ENCODE assay signal across 11 cellular contexts in genomic region chr4:128528793-128529553, GRCh38.
DNase-seq lines count a peak whose midpoint lies in the region; ATAC-seq and TF ChIP-seq lines count a peak whose summit lies in the region.
"Had no signal": no experiment of that assay in that cellular context is flagged by ENCODE, and none has a peak within 500 bp of the region (broad histone marks: within the 10 kb centered on the region; RNA-seq: fewer than 3 reads in every experiment).

No MANE protein-coding gene starts in this region.

- peaks cover 30% of the 10 kb centered on the region for H3F3A ChIP-seq in PC-9 (ENCODE audit: insufficient read depth, low read depth)

- H3K36me3 ChIP-seq in PC-9 (ENCODE audit: low read depth) = no peaks in the 10 kb centered on the region
- no peaks in the 10 kb centered on the region for H3K36me3 ChIP-seq in fibroblast of lung (ENCODE audit: control insufficient read depth, insufficient read depth, low read length)

- intact Hi-C loops in PC-9 (cut with micrococcal nuclease; ENCODE audit: unreplicated experiment) = loop anchor here (1.0 to 5.0 kb wide), 7 partner anchors 44 to 897 kb away; partner anchors contain the start of genes INTU, JADE1 and PGRMC2

- POLR2A ChIA-PET in PC-9 (lab: Charles Lee; ENCODE audit: unreplicated experiment) = interaction anchor here (0.5 to 0.9 kb wide), 8 partner anchors 11 to 712 kb away, joined by 3 to 5 read pairs (median 4); no protein-coding TSS in a partner anchor

- peak; percentile 92 for DNase-seq in AG09319 (ENCODE audit: extremely low read depth, low read depth)
- peak; percentile 65 to 97 for DNase-seq in PC-9
- DNase-seq in fibroblast of lung (ENCODE audit: low read depth in 2 of 2) = peak; percentile 92 to 100
- DNase-seq in nephron progenitor cell = no peak
- DNase-seq in GM13976 (ENCODE audit: low spot score) = no peak
- no peak for DNase-seq in OCI-M2 (lab: John Stamatoyannopoulos, UW; ENCODE audit: unreplicated experiment)
- no peak for DNase-seq in ureter (ENCODE audit: low spot score)
- DNase-seq: activated naive CD4-positive, alpha-beta T cell treated with anti-CD3 and anti-CD28 coated beads, Interleukin-2, amount 50 U/mL, for 16 hours; DMS153; posterior cingulate gyrus had no signal

- no peak overlapping the region for H3K9ac ChIP-seq in fibroblast of lung (ENCODE audit: insufficient read depth, low read length)

- peaks cover 2% of the 10 kb centered on the region for H3K27me3 Mint-ChIP-seq in nephron progenitor cell (ENCODE audit: low read depth, poor library complexity)

- no peak for ATAC-seq in GM21786 (IDR thresholded peaks at IDR 0.05; ENCODE audit: unreplicated experiment)

- H3K4me3 Mint-ChIP-seq in nephron progenitor cell = no peak overlapping the region

- H3K4me1 ChIP-seq in PC-9 (replicated peaks; ENCODE audit: insufficient read depth) = peaks cover 60% of the 10 kb centered on the region
- H3K4me1 ChIP-seq in fibroblast of lung (ENCODE audit: control insufficient read depth, extremely low read depth, insufficient read depth, low read length) = peaks cover 30% of the 10 kb centered on the region

- in situ Hi-C loops in GM13976 (cut with MboI; ENCODE audit: low sequenced_read_pairs, unreplicated experiment) = no loop called here

- no peak overlapping the region for H2AFZ ChIP-seq in PC-9
- H2AFZ ChIP-seq in fibroblast of lung (ENCODE audit: low read length) = no peak overlapping the region

- H4K20me1 ChIP-seq in PC-9 (ENCODE audit: insufficient read depth) (no peaks in the 10 kb centered on the region), fibroblast of lung (ENCODE audit: control insufficient read depth, extremely low read depth, insufficient read depth, low read length) (no peaks in the 10 kb centered on the region)

- peak overlapping the region; percentile 60 for H3K4me2 ChIP-seq in PC-9
- H3K4me2 ChIP-seq in fibroblast of lung (ENCODE audit: extremely low read depth, insufficient read depth, low read length) = peak overlapping the region; percentile 75

- TSS peak; percentile 39 for BruUV-seq in PC-9 (replicated peaks; lab: Mats Ljungman, UMichigan)

- H3K79me2 ChIP-seq in PC-9 (ENCODE audit: low read depth) (no peaks in the 10 kb centered on the region), fibroblast of lung (ENCODE audit: control insufficient read depth, insufficient read depth, low read length) (no peaks in the 10 kb centered on the region)

- H3K27ac ChIP-seq in PC-9 (peak overlapping the region; percentile 80), fibroblast of lung (ENCODE audit: insufficient read depth, low read length) (peak overlapping the region; percentile 83)

- no peak for TF ChIP-seq CTCF in AG09319 (IDR thresholded peaks at IDR 0.05; ENCODE audit: low read depth, low read length)
- no peak for TF ChIP-seq CTCF in PC-9 (conservative IDR thresholded peaks at IDR 0.05)
- no peak for TF ChIP-seq CTCF in fibroblast of lung (conservative IDR thresholded peaks at IDR 0.05 in 1 of 2, IDR thresholded peaks at IDR 0.05 in 1 of 2; ENCODE audit: low read depth in 1 of 2, low read length in 2 of 2)
- no peak for TF ChIP-seq CTCF in nephron progenitor cell (IDR thresholded peaks at IDR 0.05)
- TF ChIP-seq CTCF in GM13976 (IDR thresholded peaks at IDR 0.05; ENCODE audit: borderline replicate concordance, control extremely low read depth, extremely low read depth, insufficient read depth, missing control alignments) = no peak

- peaks cover 16% of the 10 kb centered on the region for H3K4me1 Mint-ChIP-seq in nephron progenitor cell

- H3K27ac Mint-ChIP-seq in nephron progenitor cell = peak overlapping the region; percentile 83

- H3K9me2 ChIP-seq in PC-9 (ENCODE audit: insufficient read depth) = no peaks in the 10 kb centered on the region

- no peak overlapping the region for H3K4me3 ChIP-seq in PC-9
- H3K4me3 ChIP-seq in fibroblast of lung (replicated peaks in 1 of 4; ENCODE audit: control extremely low read depth in 1 of 4, insufficient read depth in 1 of 4, low read depth in 3 of 4, low read length in 4 of 4) = no peak overlapping the region

- no peaks in the 10 kb centered on the region for H3K9me3 ChIP-seq in PC-9 (ENCODE audit: insufficient read depth, low read depth)
- no peaks in the 10 kb centered on the region for H3K9me3 ChIP-seq in fibroblast of lung (ENCODE audit: control insufficient read depth, insufficient read depth, low read depth, low read length)

- peaks cover 8% of the 10 kb centered on the region for H3K36me3 Mint-ChIP-seq in nephron progenitor cell (ENCODE audit: low read depth)

- H3K27me3 ChIP-seq in PC-9 (ENCODE audit: insufficient read depth, low read depth) (no peaks in the 10 kb centered on the region), fibroblast of lung (ENCODE audit: control insufficient read depth, insufficient read depth, low read length) (no peaks in the 10 kb centered on the region)

- H3K9me3 Mint-ChIP-seq in nephron progenitor cell = peaks cover 30% of the 10 kb centered on the region

- CTCF ChIA-PET in PC-9 (lab: Charles Lee) = interaction anchor here (0.6 to 1.5 kb wide), 3 partner anchors 12 to 281 kb away, joined by 3 to 5 read pairs (median 4); no protein-coding TSS in a partner anchor

Comparison
In these comparisons a context has a peak if more than half of its experiments do, and no peak if none do; other contexts are left out.
1. DNase-seq: peak in AG09319 (single experiment), PC-9 (2 of 2) and fibroblast of lung (2 of 2); none in nephron progenitor cell (single experiment), GM13976 (single experiment), OCI-M2 (single experiment) and ureter (single experiment).